In the genomic region with DNA sequence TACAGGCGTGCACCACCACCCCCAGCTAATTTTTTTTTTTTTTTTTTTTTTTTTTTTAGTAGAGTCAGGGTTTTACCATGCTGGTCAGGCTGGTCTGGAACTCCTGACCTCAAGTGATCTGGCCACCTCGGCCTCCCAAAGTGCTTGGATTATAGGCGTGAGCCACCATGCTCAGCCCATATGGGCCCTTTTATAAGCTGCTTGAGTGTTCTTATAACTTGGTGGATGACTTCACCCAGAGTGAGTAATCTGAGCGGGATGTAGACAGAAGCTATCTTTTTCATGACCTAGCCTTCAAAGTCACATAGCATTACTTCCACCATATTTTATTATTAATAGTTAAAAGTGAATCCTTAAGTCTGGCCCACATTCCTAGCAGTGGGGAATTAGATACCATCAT, we compare ENCODE assay signal across 21 cellular contexts. TPM values are rescaled to one million over a fixed set of nuclear protein-coding genes. Genes with fewer than 3 reads are reported as not detected.
DNase-seq lines count a peak whose midpoint lies in the region; ATAC-seq and TF ChIP-seq lines count a peak whose summit lies in the region.
"Had no signal": no experiment of that assay in that cellular context is flagged by ENCODE, and none has a peak within 500 bp of the region (broad histone marks: within the 10 kb centered on the region; RNA-seq: fewer than 3 reads in every experiment).

No MANE protein-coding gene starts in this region.

- TF ChIP-seq CTCF in PC-3 (conservative IDR thresholded peaks at IDR 0.05; ENCODE audit: low read depth, low read length) (no peak), choroid plexus epithelial cell (conservative IDR thresholded peaks at IDR 0.05; ENCODE audit: low read depth, low read length) (no peak), vagina (IDR thresholded peaks at IDR 0.05) (no peak)

- H3K9me3 ChIP-seq in PC-3 (ENCODE audit: low read length) (no peaks in the 10 kb centered on the region), vagina (no peaks in the 10 kb centered on the region)
- H3K9me3 ChIP-seq: BE2C, Caco-2, esophagus squamous epithelium, MG63, thyroid gland had no signal

- no peak overlapping the region for H3K4me3 ChIP-seq in PC-3 (ENCODE audit: low read length)
- H3K4me3 ChIP-seq in choroid plexus epithelial cell (ENCODE audit: low read depth, low read length): no peak overlapping the region
- H3K4me3 ChIP-seq in skeletal muscle cell (ENCODE audit: low read depth, low read length): no peak overlapping the region
- no peak overlapping the region for H3K4me3 ChIP-seq in vagina
- H3K4me3 ChIP-seq: esophagus squamous epithelium, MG63, thyroid gland had no signal

- no peak overlapping the region for H3K9ac ChIP-seq in PC-3 (ENCODE audit: low read length)

- TF ChIP-seq POLR2A in vagina (IDR thresholded peaks at IDR 0.05): no peak

- intact Hi-C loops in PC-3 (cut with micrococcal nuclease): loop anchor here (5.0 to 10.0 kb wide), 2 partner anchors 208 to 311 kb away; no protein-coding TSS in a partner anchor
- intact Hi-C loops in vagina (cut with DNase I): no loop called here

- H3K27ac ChIP-seq in PC-3 (ENCODE audit: low read length): no peak overlapping the region
- no peak overlapping the region for H3K27ac ChIP-seq in vagina
- H3K27ac ChIP-seq: esophagus squamous epithelium, thyroid gland had no signal

- H3K9me2 ChIP-seq in PC-3 (replicated peaks; ENCODE audit: low read length): no peaks in the 10 kb centered on the region

- H3K4me2 ChIP-seq in PC-3 (ENCODE audit: low read length): no peak overlapping the region

- ATAC-seq in PC-3: peak; percentile 82
- ATAC-seq: HepG2; stimulated activated naive B cell treated with anti-CD40 and anti-IgM and Interleukin-4, amounts not matched to agents 10 μg/mL and 1 μg/mL and 100 μg/mL, for 72 hours had no signal

- no peaks in the 10 kb centered on the region for H4K20me1 ChIP-seq in PC-3 (ENCODE audit: low read length)

- H3K36me3 ChIP-seq in PC-3 (ENCODE audit: low read depth, low read length) (no peaks in the 10 kb centered on the region), vagina (no peaks in the 10 kb centered on the region)
- H3K36me3 ChIP-seq: BE2C, esophagus squamous epithelium, MG63, thyroid gland had no signal

- H3K27me3 ChIP-seq in PC-3 (ENCODE audit: low read length) (no peaks in the 10 kb centered on the region), vagina (no peaks in the 10 kb centered on the region)
- H3K27me3 ChIP-seq: BE2C, esophagus squamous epithelium, MG63, thyroid gland had no signal

- POLR2A ChIA-PET in PC-3 (lab: Charles Lee; ENCODE audit: unreplicated experiment): no interaction called here

- CTCF ChIA-PET in PC-3 (lab: Charles Lee): no interaction called here

- no peaks in the 10 kb centered on the region for H3K79me2 ChIP-seq in PC-3 (ENCODE audit: low read length)

- peak; percentile 40 for DNase-seq in GM03348 (ENCODE audit: low spot score)
- peak; percentile 38 for DNase-seq in PC-3
- DNase-seq in choroid plexus epithelial cell (ENCODE audit: low read depth): peak; percentile 59
- peak; percentile 4 for DNase-seq in skeletal muscle cell (ENCODE audit: low read depth)
- DNase-seq in stimulated activated CD4-positive, alpha-beta T cell treated with anti-CD3 and anti-CD28 coated beads, Interleukin-12 subunit alpha, Interleukin-12 subunit beta, amount 100 ng/mL, for 4 hours: no peak
- DNase-seq in vagina (ENCODE audit: extremely low spot score in 2 of 2): no peak
- DNase-seq in cerebellum (ENCODE audit: low spot score): no peak
- DNase-seq: activated CD4-positive, alpha-beta T cell treated with anti-CD3 and anti-CD28 coated beads for 48 hours; BE2C; Caco-2; cerebellar nuclear complex; effector CD8-positive, alpha-beta T cell; esophagus squamous epithelium; islet precursor cell; MG63; NCI-H146; NCI-H345; NK-92 treated with Interleukin-12 subunit alpha and Interleukin-12 subunit beta, amount 100 ng/mL, for 24 hours; stimulated activated naive B cell treated with anti-CD40 and anti-IgM and Interleukin-4, amounts not matched to agents 10 μg/mL and 1 μg/mL and 100 μg/mL, for 72 hours; thyroid gland had no signal

- BruUV-seq in PC-3 (replicated peaks; lab: Mats Ljungman, UMichigan): no TSS peak

- H3K4me1 ChIP-seq in PC-3 (ENCODE audit: insufficient read depth, low read length) (no peaks in the 10 kb centered on the region), vagina (no peaks in the 10 kb centered on the region)
- H3K4me1 ChIP-seq: BE2C, Caco-2, esophagus squamous epithelium, thyroid gland had no signal

- no peaks in the 10 kb centered on the region for H3F3A ChIP-seq in PC-3 (ENCODE audit: low read length, unreplicated experiment)

- H2AFZ ChIP-seq in PC-3 (ENCODE audit: low read length): no peak overlapping the region

RNA-seq across cellular contexts. Expression of gene BBOF1, which starts 16.4 kb away (rescaled TPM):
- total RNA-seq in PC-3 (2014; rRNA removed): 1.5 and 3.9 TPM in 2 replicates
- total RNA-seq in vagina: 5.6 TPM
- total RNA-seq in cerebellum: 15.2 TPM

RNA-seq across cellular contexts. Expression of gene ENTPD5, which starts 16.5 kb away (rescaled TPM):
- total RNA-seq in PC-3 (2014; rRNA removed) (7.9 and 11.2 TPM in 2 replicates), vagina (8.6 TPM), cerebellum (8.9 TPM)

RNA-seq across cellular contexts. Expression of gene ALDH6A1, which starts 48.7 kb away (rescaled TPM):
- total RNA-seq in PC-3 (2014; rRNA removed): 5.0 and 5.4 TPM in 2 replicates
- total RNA-seq in vagina: 20.9 TPM
- 50.2 TPM for total RNA-seq in cerebellum

RNA-seq across cellular contexts. Expression of gene LIN52, which starts 49.2 kb away (rescaled TPM):
- 8.4 and 9.3 TPM in 2 replicates for total RNA-seq in PC-3 (2014; rRNA removed)
- 5.9 TPM for total RNA-seq in vagina
- 17.0 TPM for total RNA-seq in cerebellum

Comparison
In these comparisons a context has a peak if more than half of its experiments do, and no peak if none do; other contexts are left out.
1. DNase-seq: peak in GM03348 (single experiment), PC-3 (single experiment), choroid plexus epithelial cell (single experiment) and skeletal muscle cell (single experiment); none in stimulated activated CD4-positive, alpha-beta T cell treated with anti-CD3 and anti-CD28 coated beads, Interleukin-12 subunit alpha, Interleukin-12 subunit beta, amount 100 ng/mL, for 4 hours (single experiment), vagina (0 of 2) and cerebellum (single experiment).